1 cellular context compared by ENCODE assay signal in the genomic region with DNA sequence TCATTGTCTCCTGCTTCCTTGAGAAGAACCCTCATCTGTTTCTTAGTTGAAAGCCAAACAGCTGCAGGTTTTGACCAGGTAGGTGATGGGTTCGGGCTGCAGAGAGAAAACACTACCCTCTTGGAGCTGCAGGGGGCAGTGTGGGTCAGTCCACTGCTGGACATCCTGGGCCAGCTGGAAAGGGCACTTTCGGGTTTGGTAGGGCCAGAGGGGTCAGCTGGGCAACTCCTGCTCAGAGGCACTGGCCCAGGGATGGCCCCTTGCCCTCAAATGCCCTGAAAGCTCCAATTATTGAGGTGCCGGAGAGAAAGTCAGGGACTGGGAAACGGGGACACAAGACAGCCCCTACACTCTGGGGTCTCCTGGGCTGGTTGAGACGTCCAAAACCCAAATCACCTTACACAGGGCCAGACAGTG.
TF ChIP-seq lines count a peak whose summit lies in the region.

No MANE protein-coding gene starts in this region.

TF ChIP-seq in GM23338, 12 proteins besides CTCF, POLR2A, EP300 and RAD21:
- TF ChIP-seq, protein P1, sequence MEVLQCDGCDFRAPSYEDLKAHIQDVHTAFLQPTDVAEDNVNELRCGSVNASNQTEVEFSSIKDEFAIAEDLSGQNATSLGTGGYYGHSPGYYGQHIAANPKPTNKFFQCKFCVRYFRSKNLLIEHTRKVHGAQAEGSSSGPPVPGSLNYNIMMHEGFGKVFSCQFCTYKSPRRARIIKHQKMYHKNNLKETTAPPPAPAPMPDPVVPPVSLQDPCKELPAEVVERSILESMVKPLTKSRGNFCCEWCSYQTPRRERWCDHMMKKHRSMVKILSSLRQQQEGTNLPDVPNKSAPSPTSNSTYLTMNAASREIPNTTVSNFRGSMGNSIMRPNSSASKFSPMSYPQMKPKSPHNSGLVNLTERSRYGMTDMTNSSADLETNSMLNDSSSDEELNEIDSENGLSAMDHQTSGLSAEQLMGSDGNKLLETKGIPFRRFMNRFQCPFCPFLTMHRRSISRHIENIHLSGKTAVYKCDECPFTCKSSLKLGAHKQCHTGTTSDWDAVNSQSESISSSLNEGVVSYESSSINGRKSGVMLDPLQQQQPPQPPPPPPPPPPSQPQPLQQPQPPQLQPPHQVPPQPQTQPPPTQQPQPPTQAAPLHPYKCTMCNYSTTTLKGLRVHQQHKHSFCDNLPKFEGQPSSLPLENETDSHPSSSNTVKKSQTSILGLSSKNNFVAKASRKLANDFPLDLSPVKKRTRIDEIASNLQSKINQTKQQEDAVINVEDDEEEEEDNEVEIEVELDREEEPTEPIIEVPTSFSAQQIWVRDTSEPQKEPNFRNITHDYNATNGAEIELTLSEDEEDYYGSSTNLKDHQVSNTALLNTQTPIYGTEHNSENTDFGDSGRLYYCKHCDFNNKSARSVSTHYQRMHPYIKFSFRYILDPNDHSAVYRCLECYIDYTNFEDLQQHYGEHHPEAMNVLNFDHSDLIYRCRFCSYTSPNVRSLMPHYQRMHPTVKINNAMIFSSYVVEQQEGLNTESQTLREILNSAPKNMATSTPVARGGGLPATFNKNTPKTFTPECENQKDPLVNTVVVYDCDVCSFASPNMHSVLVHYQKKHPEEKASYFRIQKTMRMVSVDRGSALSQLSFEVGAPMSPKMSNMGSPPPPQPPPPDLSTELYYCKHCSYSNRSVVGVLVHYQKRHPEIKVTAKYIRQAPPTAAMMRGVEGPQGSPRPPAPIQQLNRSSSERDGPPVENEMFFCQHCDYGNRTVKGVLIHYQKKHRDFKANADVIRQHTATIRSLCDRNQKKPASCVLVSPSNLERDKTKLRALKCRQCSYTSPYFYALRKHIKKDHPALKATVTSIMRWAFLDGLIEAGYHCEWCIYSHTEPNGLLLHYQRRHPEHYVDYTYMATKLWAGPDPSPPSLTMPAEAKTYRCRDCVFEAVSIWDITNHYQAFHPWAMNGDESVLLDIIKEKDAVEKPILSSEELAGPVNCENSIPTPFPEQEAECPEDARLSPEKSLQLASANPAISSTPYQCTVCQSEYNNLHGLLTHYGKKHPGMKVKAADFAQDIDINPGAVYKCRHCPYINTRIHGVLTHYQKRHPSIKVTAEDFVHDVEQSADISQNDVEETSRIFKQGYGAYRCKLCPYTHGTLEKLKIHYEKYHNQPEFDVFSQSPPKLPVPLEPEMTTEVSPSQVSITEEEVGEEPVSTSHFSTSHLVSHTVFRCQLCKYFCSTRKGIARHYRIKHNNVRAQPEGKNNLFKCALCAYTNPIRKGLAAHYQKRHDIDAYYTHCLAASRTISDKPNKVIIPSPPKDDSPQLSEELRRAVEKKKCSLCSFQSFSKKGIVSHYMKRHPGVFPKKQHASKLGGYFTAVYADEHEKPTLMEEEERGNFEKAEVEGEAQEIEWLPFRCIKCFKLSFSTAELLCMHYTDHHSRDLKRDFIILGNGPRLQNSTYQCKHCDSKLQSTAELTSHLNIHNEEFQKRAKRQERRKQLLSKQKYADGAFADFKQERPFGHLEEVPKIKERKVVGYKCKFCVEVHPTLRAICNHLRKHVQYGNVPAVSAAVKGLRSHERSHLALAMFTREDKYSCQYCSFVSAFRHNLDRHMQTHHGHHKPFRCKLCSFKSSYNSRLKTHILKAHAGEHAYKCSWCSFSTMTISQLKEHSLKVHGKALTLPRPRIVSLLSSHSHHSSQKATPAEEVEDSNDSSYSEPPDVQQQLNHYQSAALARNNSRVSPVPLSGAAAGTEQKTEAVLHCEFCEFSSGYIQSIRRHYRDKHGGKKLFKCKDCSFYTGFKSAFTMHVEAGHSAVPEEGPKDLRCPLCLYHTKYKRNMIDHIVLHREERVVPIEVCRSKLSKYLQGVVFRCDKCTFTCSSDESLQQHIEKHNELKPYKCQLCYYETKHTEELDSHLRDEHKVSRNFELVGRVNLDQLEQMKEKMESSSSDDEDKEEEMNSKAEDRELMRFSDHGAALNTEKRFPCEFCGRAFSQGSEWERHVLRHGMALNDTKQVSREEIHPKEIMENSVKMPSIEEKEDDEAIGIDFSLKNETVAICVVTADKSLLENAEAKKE (CRISPR knock-in tag; IDR thresholded peaks at IDR 0.05), result peak; percentile 72; the same call in 1 of the 2 replicates
- TF ChIP-seq ZNF331 (CRISPR knock-in tag; IDR thresholded peaks at IDR 0.05; ENCODE audit: low read depth), result no peak
- TF ChIP-seq JUNB (IDR thresholded peaks at IDR 0.05; ENCODE audit: unreplicated experiment), result no peak
TF ChIP-seq in GM23338: peak in this region for 1.
